Comparison of ENCODE assay signal across 8 cellular contexts in the genomic region with DNA sequence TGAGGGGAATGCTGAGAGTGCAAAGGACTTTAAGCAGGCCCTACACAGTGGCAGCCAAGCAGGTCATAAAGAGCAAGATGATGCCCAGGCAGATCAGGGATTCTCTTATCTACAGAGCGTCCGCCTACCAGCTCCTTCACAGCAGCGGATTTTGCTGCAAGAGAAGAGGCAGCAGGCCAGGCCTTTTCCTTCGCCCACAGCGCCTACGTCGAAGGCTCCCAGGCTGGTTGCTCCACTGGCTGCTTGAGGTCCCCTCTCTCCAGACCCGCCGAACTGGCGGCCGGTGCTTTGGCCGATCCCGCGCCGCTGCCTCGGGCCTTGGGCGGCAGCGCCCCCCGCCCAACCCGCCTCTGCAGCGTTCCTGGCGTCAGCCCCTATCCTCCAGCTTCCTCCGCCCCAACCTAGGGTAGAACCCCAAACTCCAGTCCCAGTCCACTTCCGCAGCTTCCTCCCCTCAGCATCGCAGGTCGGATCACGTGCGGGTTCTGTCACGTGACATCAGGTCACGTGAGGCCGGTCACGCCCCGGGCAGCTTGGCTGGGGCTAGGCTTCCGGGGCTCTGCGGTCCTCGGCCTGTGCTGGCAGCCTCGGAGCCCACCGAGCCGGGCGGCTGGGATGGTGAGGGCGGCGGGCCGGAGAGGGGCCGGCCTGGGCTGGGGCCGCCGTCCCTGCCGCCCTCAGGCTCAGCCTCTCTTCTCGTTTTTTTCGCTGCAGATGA. TPM values are rescaled to one million over a fixed set of nuclear protein-coding genes. Genes with fewer than 3 reads are reported as not detected.
A peak's percentile ranks its signal among the peaks of the same experiment; 100 is the strongest.
DNase-seq lines count a peak whose midpoint lies in the region; ATAC-seq, FAIRE-seq and TF ChIP-seq lines count a peak whose summit lies in the region.
"Not testable (repeated sequence)": the region's sequence is repeated elsewhere in the genome, so short reads cannot be mapped to it uniquely, and the experiment has no call there.

A gene with protein sequence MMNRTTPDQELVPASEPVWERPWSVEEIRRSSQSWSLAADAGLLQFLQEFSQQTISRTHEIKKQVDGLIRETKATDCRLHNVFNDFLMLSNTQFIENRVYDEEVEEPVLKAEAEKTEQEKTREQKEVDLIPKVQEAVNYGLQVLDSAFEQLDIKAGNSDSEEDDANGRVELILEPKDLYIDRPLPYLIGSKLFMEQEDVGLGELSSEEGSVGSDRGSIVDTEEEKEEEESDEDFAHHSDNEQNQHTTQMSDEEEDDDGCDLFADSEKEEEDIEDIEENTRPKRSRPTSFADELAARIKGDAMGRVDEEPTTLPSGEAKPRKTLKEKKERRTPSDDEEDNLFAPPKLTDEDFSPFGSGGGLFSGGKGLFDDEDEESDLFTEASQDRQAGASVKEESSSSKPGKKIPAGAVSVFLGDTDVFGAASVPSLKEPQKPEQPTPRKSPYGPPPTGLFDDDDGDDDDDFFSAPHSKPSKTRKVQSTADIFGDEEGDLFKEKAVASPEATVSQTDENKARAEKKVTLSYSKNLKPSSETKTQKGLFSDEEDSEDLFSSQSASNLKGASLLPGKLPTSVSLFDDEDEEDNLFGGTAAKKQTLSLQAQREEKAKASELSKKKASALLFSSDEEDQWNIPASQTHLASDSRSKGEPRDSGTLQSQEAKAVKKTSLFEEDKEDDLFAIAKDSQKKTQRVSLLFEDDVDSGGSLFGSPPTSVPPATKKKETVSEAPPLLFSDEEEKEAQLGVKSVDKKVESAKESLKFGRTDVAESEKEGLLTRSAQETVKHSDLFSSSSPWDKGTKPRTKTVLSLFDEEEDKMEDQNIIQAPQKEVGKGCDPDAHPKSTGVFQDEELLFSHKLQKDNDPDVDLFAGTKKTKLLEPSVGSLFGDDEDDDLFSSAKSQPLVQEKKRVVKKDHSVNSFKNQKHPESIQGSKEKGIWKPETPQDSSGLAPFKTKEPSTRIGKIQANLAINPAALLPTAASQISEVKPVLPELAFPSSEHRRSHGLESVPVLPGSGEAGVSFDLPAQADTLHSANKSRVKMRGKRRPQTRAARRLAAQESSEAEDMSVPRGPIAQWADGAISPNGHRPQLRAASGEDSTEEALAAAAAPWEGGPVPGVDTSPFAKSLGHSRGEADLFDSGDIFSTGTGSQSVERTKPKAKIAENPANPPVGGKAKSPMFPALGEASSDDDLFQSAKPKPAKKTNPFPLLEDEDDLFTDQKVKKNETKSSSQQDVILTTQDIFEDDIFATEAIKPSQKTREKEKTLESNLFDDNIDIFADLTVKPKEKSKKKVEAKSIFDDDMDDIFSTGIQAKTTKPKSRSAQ (N-terminal part only) (plus strand): TSS at position 564 of the 718 bp plus-strand sequence. CDS start 52 bp downstream, at position 616.

- FAIRE-seq in HTR-8/SVneo (lab: Jason Lieb, UNC): peak; percentile 85

- peak within 1 kb of the TSS; percentile 91 for H3K4me3 ChIP-seq in Caco-2 (ENCODE audit: low read depth, low read length)
- peak within 1 kb of the TSS; percentile 87 for H3K4me3 ChIP-seq in OCI-LY3 (ENCODE audit: low read length)
- H3K4me3 ChIP-seq in endocrine pancreas (ENCODE audit: control insufficient read depth, insufficient read depth, low read length): not testable (repeated sequence)

- not testable (repeated sequence) for H3K4me1 Mint-ChIP-seq in Caco-2 (ENCODE audit: low read depth, unreplicated experiment); memory B cell

- H3K9ac ChIP-seq in OCI-LY3 (ENCODE audit: low read length) (peak within 1 kb of the TSS; percentile 51), endocrine pancreas (ENCODE audit: control insufficient read depth, insufficient read depth, low read length) (peak within 1 kb of the TSS; percentile 60)

- H2AFZ ChIP-seq in OCI-LY3 (ENCODE audit: low read depth, low read length): not testable (repeated sequence)

- not testable (repeated sequence) for H3K9me3 Mint-ChIP-seq in Caco-2 (ENCODE audit: unreplicated experiment); memory B cell

- H3K36me3 ChIP-seq in Caco-2 (ENCODE audit: control insufficient read depth, insufficient read depth, low read length); OCI-LY3 (replicated peaks; ENCODE audit: low read depth, low read length); endocrine pancreas (ENCODE audit: control insufficient read depth, insufficient read depth, low read length): not testable (repeated sequence)

- peak within 1 kb of the TSS; percentile 43 for H3K4me2 ChIP-seq in OCI-LY3 (ENCODE audit: low read length)

- H3K9me3 ChIP-seq in Caco-2; OCI-LY3 (ENCODE audit: insufficient read depth, low read length); endocrine pancreas (ENCODE audit: control insufficient read depth, low read length): not testable (repeated sequence)

- not testable (repeated sequence) for H3K4me1 ChIP-seq in Caco-2; OCI-LY3 (ENCODE audit: low read length); endocrine pancreas (ENCODE audit: control insufficient read depth, insufficient read depth, low read length)

- POLR2A ChIA-PET in Caco-2 (lab: Charles Lee): interaction anchor here (0.7 kb wide), 1 partner anchor 467 kb away, joined by 3 read pairs; no protein-coding TSS in a partner anchor

- CTCF ChIA-PET in Caco-2 (lab: Charles Lee): not testable (repeated sequence)

- TF ChIP-seq CTCF in Caco-2 (IDR thresholded peaks at IDR 0.05; ENCODE audit: insufficient read depth in 1 of 2, low read depth in 1 of 2, low read length in 1 of 2, severe bottlenecking in 1 of 2, unreplicated experiment in 1 of 2); OCI-LY3 (IDR thresholded peaks at IDR 0.05; ENCODE audit: low read depth, low read length): not testable (repeated sequence)

- H3K4me3 Mint-ChIP-seq in Caco-2 (ENCODE audit: unreplicated experiment): peak within 1 kb of the TSS; percentile 82
- H3K4me3 Mint-ChIP-seq in memory B cell: peak within 1 kb of the TSS; percentile 87

- H3K27me3 ChIP-seq in Caco-2 (replicated peaks; ENCODE audit: control insufficient read depth, insufficient read depth, low read length); OCI-LY3 (ENCODE audit: low read depth, low read length); endocrine pancreas (ENCODE audit: control insufficient read depth, insufficient read depth, low read length): not testable (repeated sequence)

- intact Hi-C loops in Caco-2 (cut with micrococcal nuclease; ENCODE audit: unreplicated experiment): not testable (repeated sequence)

- not testable (repeated sequence) for H3K79me2 ChIP-seq in OCI-LY3 (ENCODE audit: low read length)

- peak; percentile 96 to 97 for DNase-seq in Caco-2
- DNase-seq in HTR-8/SVneo (ENCODE audit: insufficient read length, low spot score): peak; percentile 21
- DNase-seq in activated CD8-positive, alpha-beta memory T cell treated with anti-CD3 and anti-CD28 coated beads, Interleukin-2, amount 50 U/mL, for 4 hours: peak; percentile 96
- DNase-seq in memory B cell (ENCODE audit: low spot score in 2 of 2): peak; percentile 93 to 98
- peak; percentile 89 for DNase-seq in stimulated activated CD8-positive, alpha-beta memory T cell treated with anti-CD3 and anti-CD28 coated beads, Interleukin-12 subunit alpha, Interleukin-12 subunit beta, amount 100 ng/mL, for 1 hour (ENCODE audit: low read depth)

- H3K27ac Mint-ChIP-seq in Caco-2 (ENCODE audit: unreplicated experiment) (peak within 1 kb of the TSS; percentile 63), memory B cell (peak within 1 kb of the TSS; percentile 97)

- peaks cover 13% of the 10 kb centered on the region for H3K36me3 Mint-ChIP-seq in Caco-2 (ENCODE audit: insufficient read depth, unreplicated experiment)
- H3K36me3 Mint-ChIP-seq in memory B cell: not testable (repeated sequence)

- TSS peak; percentile 81 for BruUV-seq in Caco-2 (replicated peaks; lab: Mats Ljungman, UMichigan)

- ATAC-seq in GM21390 (IDR thresholded peaks at IDR 0.05; ENCODE audit: unreplicated experiment) (peak; percentile 94), memory B cell (ENCODE audit: low read depth) (peak; percentile 94)

- not testable (repeated sequence) for H3K27ac ChIP-seq in OCI-LY3 (ENCODE audit: low read length)

- H4K20me1 ChIP-seq in OCI-LY3 (ENCODE audit: insufficient read depth, low read length): not testable (repeated sequence)

- not testable (repeated sequence) for H3K27me3 Mint-ChIP-seq in Caco-2 (ENCODE audit: insufficient read depth, unreplicated experiment); memory B cell

RNA-seq across cellular contexts. Expression of the gene that starts here (rescaled TPM):
- 46.1 and 48.1 TPM in 2 replicates for total RNA-seq in Caco-2 (2022)

Comparison
In these comparisons a context has a peak if more than half of its experiments do, and no peak if none do; other contexts are left out.
1. DNase-seq: peak in every context shown above with its lines; median percentile 96 in Caco-2; 96 in activated CD8-positive, alpha-beta memory T cell treated with anti-CD3 and anti-CD28 coated beads, Interleukin-2, amount 50 U/mL, for 4 hours; 96 in memory B cell; 89 in stimulated activated CD8-positive, alpha-beta memory T cell treated with anti-CD3 and anti-CD28 coated beads, Interleukin-12 subunit alpha, Interleukin-12 subunit beta, amount 100 ng/mL, for 1 hour; 21 in HTR-8/SVneo.